Comparison of ENCODE assay signal across 8 cellular contexts in the genomic region with DNA sequence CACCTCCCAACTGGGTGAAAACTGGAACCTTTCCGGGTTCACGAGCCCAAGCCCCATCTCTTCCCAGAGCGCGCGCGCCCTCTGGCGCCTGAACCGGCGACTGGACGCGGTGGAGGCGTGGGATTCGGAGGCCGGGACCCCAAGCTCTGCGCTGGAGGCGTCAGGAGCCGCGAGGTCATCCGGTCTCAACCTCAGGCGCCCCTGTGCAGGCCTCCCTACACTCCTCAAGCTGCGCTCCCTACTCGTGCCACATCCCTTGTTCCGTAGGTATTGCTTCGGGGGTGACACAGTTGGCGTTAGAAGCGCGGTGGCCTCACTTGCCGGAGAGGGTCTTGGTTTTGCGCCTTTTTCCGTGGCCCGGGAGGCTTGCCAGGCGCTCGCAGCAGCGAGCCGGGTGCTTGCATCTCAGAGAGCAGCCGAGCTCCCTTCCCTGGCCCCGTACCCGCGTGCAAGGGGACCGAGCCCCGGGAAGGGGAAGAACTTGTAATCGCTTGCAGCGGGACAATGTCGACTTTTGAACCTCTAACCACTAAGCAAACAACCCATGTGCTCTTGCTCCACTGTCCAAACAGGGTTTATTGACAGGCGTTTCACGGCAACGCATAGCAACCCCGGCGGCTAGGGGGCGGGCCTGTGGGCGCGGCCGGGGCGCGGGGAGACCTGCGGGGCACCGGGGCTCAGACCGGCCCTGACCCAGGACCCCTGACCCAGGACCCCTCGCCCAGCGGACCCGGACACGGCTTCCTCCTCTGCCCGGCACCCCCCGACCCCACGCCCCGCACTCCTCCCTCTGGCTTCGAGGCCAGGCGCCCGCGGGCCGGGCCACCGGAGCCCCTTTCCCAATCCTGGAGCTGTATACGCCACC. TPM values are rescaled to one million over a fixed set of nuclear protein-coding genes. Genes with fewer than 3 reads are reported as not detected.
DNase-seq lines count a peak whose midpoint lies in the region; ATAC-seq lines count a peak whose summit lies in the region.

No MANE protein-coding gene starts in this region.

- no peak for DNase-seq in activated T-cell treated with anti-CD3 and anti-CD28 coated beads, Interleukin-2, amount 50 U/mL, for 4 hours
- no peak for DNase-seq in activated T-cell treated with anti-CD3 and anti-CD28 coated beads, Interleukin-2, amount 50 U/mL, for 1 hour
- DNase-seq in MV-4-11 (lab: John Stamatoyannopoulos, UW) (peak; percentile 71), left ventricle myocardium superior (peak; percentile 60), sciatic nerve (ENCODE audit: low spot score) (no peak)

- H3K4me3 Mint-ChIP-seq in activated T-cell treated with anti-CD3 and anti-CD28 coated beads, Interleukin-2, amount 50 U/mL, for 4 hours: peak overlapping the region; percentile 11
- peak overlapping the region; percentile 58 for H3K4me3 Mint-ChIP-seq in activated T-helper 17 cell treated with anti-CD3 and anti-CD28 coated beads, Interleukin-2, amount 50 U/mL, for 72 hours

- no peaks in the 10 kb centered on the region for H3K36me3 Mint-ChIP-seq in activated T-cell treated with anti-CD3 and anti-CD28 coated beads, Interleukin-2, amount 50 U/mL, for 4 hours (ENCODE audit: insufficient read depth)
- H3K36me3 Mint-ChIP-seq in activated T-helper 17 cell treated with anti-CD3 and anti-CD28 coated beads, Interleukin-2, amount 50 U/mL, for 72 hours (ENCODE audit: low read depth): no peaks in the 10 kb centered on the region

- no peak overlapping the region for H3K27ac Mint-ChIP-seq in activated T-helper 17 cell treated with anti-CD3 and anti-CD28 coated beads, Interleukin-2, amount 50 U/mL, for 72 hours

- intact Hi-C loops in left ventricle myocardium superior (cut with micrococcal nuclease): no loop called here
- intact Hi-C loops in sciatic nerve (cut with DNase I): no loop called here

- no peaks in the 10 kb centered on the region for H3K9me3 Mint-ChIP-seq in activated T-cell treated with anti-CD3 and anti-CD28 coated beads, Interleukin-2, amount 50 U/mL, for 4 hours
- no peaks in the 10 kb centered on the region for H3K9me3 Mint-ChIP-seq in activated T-helper 17 cell treated with anti-CD3 and anti-CD28 coated beads, Interleukin-2, amount 50 U/mL, for 72 hours

- peaks cover 8% of the 10 kb centered on the region for H3K4me1 Mint-ChIP-seq in activated T-cell treated with anti-CD3 and anti-CD28 coated beads, Interleukin-2, amount 50 U/mL, for 4 hours (ENCODE audit: low read depth)
- no peaks in the 10 kb centered on the region for H3K4me1 Mint-ChIP-seq in activated T-helper 17 cell treated with anti-CD3 and anti-CD28 coated beads, Interleukin-2, amount 50 U/mL, for 72 hours

- peak; percentile 41 to 58 for ATAC-seq in activated T-cell treated with anti-CD3 and anti-CD28 coated beads, Interleukin-2, amount 50 U/mL, for 4 hours
- peak; percentile 58 for ATAC-seq in activated T-helper 17 cell treated with anti-CD3 and anti-CD28 coated beads, Interleukin-2, amount 50 U/mL, for 72 hours (replicated peaks)
- ATAC-seq in left ventricle myocardium superior (peak; percentile 81), sciatic nerve (peak; percentile 60), GM18868 (IDR thresholded peaks at IDR 0.05; ENCODE audit: unreplicated experiment) (no peak)
- no peak for ATAC-seq in activated CD4-positive, CD25-positive, alpha-beta regulatory T cell treated with anti-CD3 and anti-CD28 coated beads, Interleukin-2, amount 50 U/mL, for 24 hours

- peaks cover 84% of the 10 kb centered on the region for H3K27me3 Mint-ChIP-seq in activated T-cell treated with anti-CD3 and anti-CD28 coated beads, Interleukin-2, amount 50 U/mL, for 4 hours (ENCODE audit: low read depth)
- peaks cover 48% of the 10 kb centered on the region for H3K27me3 Mint-ChIP-seq in activated T-helper 17 cell treated with anti-CD3 and anti-CD28 coated beads, Interleukin-2, amount 50 U/mL, for 72 hours

RNA-seq across cellular contexts. Expression of gene CDX2, which starts 8.5 kb away (rescaled TPM):
- under 1 TPM in 2 of 3 donors, not detected in 1; 0.11 to 0.43 TPM for total RNA-seq in activated T-cell treated with anti-CD3 and anti-CD28 coated beads, Interleukin-2, amount 50 U/mL, for 4 hours
- not detected for total RNA-seq in activated T-helper 17 cell treated with anti-CD3 and anti-CD28 coated beads, Interleukin-2, amount 50 U/mL, for 72 hours
- not detected for total RNA-seq in left ventricle myocardium superior
- total RNA-seq in sciatic nerve: not detected

RNA-seq across cellular contexts. Expression of gene URAD, which starts 27.9 kb away (rescaled TPM):
- not detected for total RNA-seq in activated T-cell treated with anti-CD3 and anti-CD28 coated beads, Interleukin-2, amount 50 U/mL, for 4 hours
- total RNA-seq in activated T-helper 17 cell treated with anti-CD3 and anti-CD28 coated beads, Interleukin-2, amount 50 U/mL, for 72 hours: not detected
- not detected for total RNA-seq in left ventricle myocardium superior
- not detected for total RNA-seq in sciatic nerve

RNA-seq across cellular contexts. Expression of gene PDX1, which starts 40.8 kb away (rescaled TPM):
- total RNA-seq in activated T-cell treated with anti-CD3 and anti-CD28 coated beads, Interleukin-2, amount 50 U/mL, for 4 hours: not detected
- total RNA-seq in activated T-helper 17 cell treated with anti-CD3 and anti-CD28 coated beads, Interleukin-2, amount 50 U/mL, for 72 hours: not detected
- not detected for total RNA-seq in left ventricle myocardium superior
- total RNA-seq in sciatic nerve: not detected

Comparison
In these comparisons a context has a peak if more than half of its experiments do, and no peak if none do; other contexts are left out.
1. ATAC-seq: peak in activated T-cell treated with anti-CD3 and anti-CD28 coated beads, Interleukin-2, amount 50 U/mL, for 4 hours (2 of 2), activated T-helper 17 cell treated with anti-CD3 and anti-CD28 coated beads, Interleukin-2, amount 50 U/mL, for 72 hours (single experiment), left ventricle myocardium superior (single experiment) and sciatic nerve (single experiment); none in activated CD4-positive, CD25-positive, alpha-beta regulatory T cell treated with anti-CD3 and anti-CD28 coated beads, Interleukin-2, amount 50 U/mL, for 24 hours (0 of 2) and GM18868 (single experiment).
2. DNase-seq: peak in MV-4-11 (single experiment) and left ventricle myocardium superior (single experiment); none in activated T-cell treated with anti-CD3 and anti-CD28 coated beads, Interleukin-2, amount 50 U/mL, for 4 hours (single experiment), activated T-cell treated with anti-CD3 and anti-CD28 coated beads, Interleukin-2, amount 50 U/mL, for 1 hour (single experiment) and sciatic nerve (single experiment).